ENCODE assay signal across 14 cellular contexts in the genomic region with DNA sequence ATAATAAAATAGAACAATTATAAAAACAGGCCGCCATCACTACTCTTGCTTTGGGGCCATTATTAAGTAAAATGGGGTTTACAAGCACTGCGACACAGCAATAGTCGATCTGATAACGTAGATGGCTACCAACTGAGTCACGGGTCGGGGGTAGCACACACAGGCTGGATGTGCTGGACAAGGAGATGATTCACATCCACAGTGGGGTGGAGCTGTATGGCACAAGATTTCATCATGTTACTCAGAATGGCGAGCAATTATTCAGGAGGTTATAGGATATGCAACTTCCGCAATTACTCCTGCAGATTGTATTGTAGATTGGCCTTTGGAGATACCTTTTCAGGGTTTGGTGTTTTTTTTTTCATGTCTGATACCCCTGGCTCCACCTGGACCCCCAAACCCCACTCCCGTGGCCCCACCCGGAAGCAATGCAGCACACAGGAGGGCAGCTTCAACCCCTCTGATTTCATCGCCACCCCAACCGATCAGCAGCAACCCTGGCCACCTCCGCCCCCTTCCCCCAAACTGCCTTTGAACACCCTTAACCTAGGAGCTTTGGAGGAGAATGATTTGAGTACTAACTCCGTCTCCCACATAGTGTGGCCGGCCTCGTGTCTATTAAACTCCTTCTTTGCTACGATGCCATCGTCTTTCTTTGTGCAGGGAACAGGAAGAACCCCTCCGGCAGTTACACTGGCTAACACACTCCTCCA. TPM values are rescaled to one million over a fixed set of nuclear protein-coding genes. Genes with fewer than 3 reads are reported as not detected.
A peak's percentile ranks its signal among the peaks of the same experiment; 100 is the strongest.
DNase-seq lines count a peak whose midpoint lies in the region; ATAC-seq and TF ChIP-seq lines count a peak whose summit lies in the region.
"Had no signal": no experiment of that assay in that cellular context is flagged by ENCODE, and none has a peak within 500 bp of the region (broad histone marks: within the 10 kb centered on the region; RNA-seq: fewer than 3 reads in every experiment).

No MANE protein-coding gene starts in this region.

- H3K4me1 ChIP-seq in mammary epithelial cell (ENCODE audit: insufficient read depth, low read length) (peaks cover 15% of the 10 kb centered on the region), mesodermal cell (ENCODE audit: control insufficient read depth, insufficient read depth, low read length, poor library complexity, severe bottlenecking) (peaks cover 19% of the 10 kb centered on the region), OCI-LY7 (ENCODE audit: insufficient read depth, low read length, poor library complexity, severe bottlenecking) (no peaks in the 10 kb centered on the region), lower lobe of right lung (no peaks in the 10 kb centered on the region)
- H3K4me1 ChIP-seq: right atrium auricular region had no signal

- no peak for ATAC-seq in lower lobe of right lung

- H3K27ac ChIP-seq in mammary epithelial cell (ENCODE audit: insufficient read depth, low read depth, low read length) (peak overlapping the region; percentile 49), mesodermal cell (ENCODE audit: low read depth, low read length, severe bottlenecking) (peak overlapping the region; percentile 53), OCI-LY7 (ENCODE audit: low read depth, low read length, poor library complexity, severe bottlenecking) (no peak overlapping the region), lower lobe of right lung (no peak overlapping the region)
- H3K27ac ChIP-seq: right atrium auricular region had no signal

- H3K4me3 ChIP-seq in mammary epithelial cell (replicated peaks in 1 of 3; ENCODE audit: insufficient read depth in 1 of 3, low read depth in 2 of 3, low read length in 3 of 3) (no peak overlapping the region), mesodermal cell (ENCODE audit: extremely low read depth, insufficient read depth, low read length, poor library complexity, severe bottlenecking) (no peak overlapping the region), OCI-LY7 (ENCODE audit: low read depth, low read length, poor library complexity, severe bottlenecking) (no peak overlapping the region), lower lobe of right lung (no peak overlapping the region)
- H3K4me3 ChIP-seq: lung, right atrium auricular region had no signal

- POLR2A ChIA-PET in OCI-LY7 (lab: Charles Lee) = no interaction called here

- H3K9me3 ChIP-seq in mammary epithelial cell (replicated peaks; ENCODE audit: insufficient read depth, low read length) = no peaks in the 10 kb centered on the region
- H3K9me3 ChIP-seq in mesodermal cell (ENCODE audit: control insufficient read depth, low read length) = no peaks in the 10 kb centered on the region
- H3K9me3 ChIP-seq in OCI-LY7 (ENCODE audit: low read length) = no peaks in the 10 kb centered on the region
- H3K9me3 ChIP-seq in lower lobe of right lung = no peaks in the 10 kb centered on the region
- H3K9me3 ChIP-seq: right atrium auricular region had no signal

- in situ Hi-C loops in mammary epithelial cell (cut with MboI; ENCODE audit: low sequenced_read_pairs in 2 of 2) = no loop called here

- CTCF ChIA-PET in mammary epithelial cell (lab: Charles Lee; ENCODE audit: low non-redundant PET) = no interaction called here
- CTCF ChIA-PET in OCI-LY7 (lab: Charles Lee; ENCODE audit: unreplicated experiment) = no interaction called here

- dilution Hi-C loops in mammary epithelial cell (cut with HindIII; ENCODE audit: low sequenced_read_pairs) = no loop called here

- TF ChIP-seq CTCF in mammary epithelial cell (conservative IDR thresholded peaks at IDR 0.05 in 1 of 2, IDR thresholded peaks at IDR 0.05 in 1 of 2; ENCODE audit: extremely low read depth in 1 of 2, insufficient read depth in 1 of 2, low read depth in 1 of 2, low read length in 2 of 2) = no peak
- TF ChIP-seq CTCF in OCI-LY7 (conservative IDR thresholded peaks at IDR 0.05; ENCODE audit: low read length) = no peak
- no peak for TF ChIP-seq CTCF in lower lobe of right lung (IDR thresholded peaks at IDR 0.05)

- H3K36me3 ChIP-seq in mammary epithelial cell (ENCODE audit: insufficient read depth, low read length) (no peaks in the 10 kb centered on the region), mesodermal cell (ENCODE audit: control insufficient read depth, insufficient read depth, low read length) (no peaks in the 10 kb centered on the region), OCI-LY7 (ENCODE audit: insufficient read depth, low read length) (no peaks in the 10 kb centered on the region), lower lobe of right lung (no peaks in the 10 kb centered on the region)
- H3K36me3 ChIP-seq: right atrium auricular region had no signal

- intact Hi-C loops in mammary epithelial cell (cut with micrococcal nuclease) = no loop called here
- intact Hi-C loops in OCI-LY7 (cut with micrococcal nuclease; ENCODE audit: unreplicated experiment) = no loop called here
- intact Hi-C loops in lower lobe of right lung (cut with DNase I) = no loop called here

- BruUV-seq in mammary epithelial cell (replicated peaks; lab: Mats Ljungman, UMichigan) (TSS peak; percentile 51), OCI-LY7 (replicated peaks; lab: Mats Ljungman, UMichigan) (no TSS peak)

- H2AFZ ChIP-seq in mammary epithelial cell (ENCODE audit: low read depth, low read length) (peak overlapping the region; percentile 69), OCI-LY7 (ENCODE audit: low read length) (no peak overlapping the region)

- H4K20me1 ChIP-seq in mammary epithelial cell (ENCODE audit: insufficient read depth, low read length) (no peaks in the 10 kb centered on the region), OCI-LY7 (ENCODE audit: insufficient read depth, low read length) (no peaks in the 10 kb centered on the region)

- H3K79me2 ChIP-seq in mammary epithelial cell (ENCODE audit: insufficient read depth, low read length) (no peaks in the 10 kb centered on the region), OCI-LY7 (ENCODE audit: insufficient read depth, low read depth, low read length) (no peaks in the 10 kb centered on the region)

- no peaks in the 10 kb centered on the region for H3K27me3 ChIP-seq in mammary epithelial cell (ENCODE audit: insufficient read depth, low read length)
- no peaks in the 10 kb centered on the region for H3K27me3 ChIP-seq in lower lobe of right lung (ENCODE audit: low read depth)
- H3K27me3 ChIP-seq: right atrium auricular region had no signal

- no peaks in the 10 kb centered on the region for H3K9me2 ChIP-seq in OCI-LY7 (ENCODE audit: insufficient read depth, low read length)

- DNase-seq in AG20443 (ENCODE audit: low spot score) = peak; percentile 82
- peak; percentile 28 for DNase-seq in MV-4-11 (lab: John Stamatoyannopoulos, UW)
- peak; percentile 85 for DNase-seq in mammary epithelial cell
- no peak for DNase-seq in COLO668 (lab: John Stamatoyannopoulos, UW; ENCODE audit: unreplicated experiment)
- no peak for DNase-seq in Ammon's horn (ENCODE audit: low spot score)
- no peak for DNase-seq in OCI-LY7 (ENCODE audit: low spot score)
- no peak for DNase-seq in lower lobe of right lung
- DNase-seq: activated CD4-positive, alpha-beta T cell treated with anti-CD3 and anti-CD28 coated beads, Interleukin-2, amount 10 ng/mL, durations not matched to agents 24 days and 14 days; activated naive CD8-positive, alpha-beta T cell treated with anti-CD3 and anti-CD28 coated beads, Interleukin-2, amount 10 ng/mL, durations not matched to agents 7 days and 5 days; DMS153; NCI-H1092 had no signal

- WGBS in mammary epithelial cell (ENCODE audit: low coverage, missing lambda C conversion rate) = 72% methylated on average over 19 of the region's 19 CpGs
- WGBS in mesodermal cell (ENCODE audit: insufficient coverage in 2 of 2), 2 experiments = 96 to 98% methylated on average over 15 to 16 of the region's 19 CpGs

- H3K9ac ChIP-seq in mammary epithelial cell (ENCODE audit: insufficient read depth, low read length) = no peak overlapping the region

- peak overlapping the region; percentile 18 for H3K4me2 ChIP-seq in mammary epithelial cell (ENCODE audit: insufficient read depth, low read depth, low read length)
- H3K4me2 ChIP-seq in OCI-LY7 (ENCODE audit: low read length) = no peak overlapping the region

RNA-seq across cellular contexts. Expression of a gene that starts 21.4 kb away (rescaled TPM):
- total RNA-seq in mammary epithelial cell = 1 to 10 TPM; 2.8 to 7.2 TPM
- 16.1 TPM for polyA plus RNA-seq in mammary epithelial cell
- 24.1 TPM for polyA minus RNA-seq in mammary epithelial cell
- polyA plus RNA-seq in mesodermal cell (2013, experiment 1 of 2) = 3.1 TPM
- 6.3 TPM for polyA plus RNA-seq in mesodermal cell (2013, experiment 2 of 2)
- not detected in 2 replicates for total RNA-seq in OCI-LY7 (2014; rRNA removed; shearing (Covaris generic))
- total RNA-seq in OCI-LY7 (2022) = not detected in 2 replicates
- total RNA-seq in lower lobe of right lung = 394 TPM
- total RNA-seq: activated CD4-positive, alpha-beta T cell treated with anti-CD3 and anti-CD28 coated beads, Interleukin-2, amount 10 ng/mL, durations not matched to agents 24 days and 14 days; activated naive CD8-positive, alpha-beta T cell treated with anti-CD3 and anti-CD28 coated beads, Interleukin-2, amount 10 ng/mL, durations not matched to agents 7 days and 5 days had no signal

RNA-seq across cellular contexts. Expression of a gene that starts 51.7 kb away (rescaled TPM):
- total RNA-seq in mammary epithelial cell = 1 to 10 TPM in 1 of 2 donors, under 1 TPM in 1; 0.14 to 7.2 TPM
- 0.16 TPM for polyA plus RNA-seq in mammary epithelial cell
- polyA minus RNA-seq in mammary epithelial cell = 0.57 TPM
- polyA plus RNA-seq in mesodermal cell (2013, experiment 1 of 2) = 221 TPM
- 227 TPM for polyA plus RNA-seq in mesodermal cell (2013, experiment 2 of 2)
- total RNA-seq in OCI-LY7 (2014; rRNA removed; shearing (Covaris generic)) = not detected in 2 replicates
- total RNA-seq in OCI-LY7 (2022) = not detected in 2 replicates
- 114 TPM for total RNA-seq in lower lobe of right lung

Comparison
In these comparisons a context has a peak if more than half of its experiments do, and no peak if none do; other contexts are left out.
1. DNase-seq: peak in AG20443 (single experiment), MV-4-11 (single experiment) and mammary epithelial cell (single experiment); none in COLO668 (single experiment), Ammon's horn (single experiment), OCI-LY7 (single experiment) and lower lobe of right lung (single experiment).
2. H3K27ac ChIP-seq: peak in mammary epithelial cell (single experiment) and mesodermal cell (single experiment); none in OCI-LY7 (single experiment) and lower lobe of right lung (single experiment).
3. RNA of a gene that starts 21.4 kb away (total RNA-seq): 394 TPM in lower lobe of right lung (single experiment); 2.8 to 7.2 TPM in mammary epithelial cell and not detected in OCI-LY7; every median in the first group is over 10 times any median in the second.
4. RNA of a gene that starts 51.7 kb away (total RNA-seq): 114 TPM in lower lobe of right lung (single experiment); 0.14 to 7.2 TPM in mammary epithelial cell and not detected in OCI-LY7; every median in the first group is over 10 times any median in the second.